ENCODE assay signal across 8 cellular contexts in genomic region chr11:96393753-96394348, GRCh38. TPM values are rescaled to one million over a fixed set of nuclear protein-coding genes. Genes with fewer than 3 reads are reported as not detected.
DNase-seq lines count a peak whose midpoint lies in the region; ATAC-seq and TF ChIP-seq lines count a peak whose summit lies in the region.

No MANE protein-coding gene starts in this region.

- no peak overlapping the region for H3K4me3 ChIP-seq in HL-60 (replicated peaks; ENCODE audit: insufficient read depth, low read length)
- no peak overlapping the region for H3K4me3 ChIP-seq in fibroblast of pulmonary artery (replicated peaks; ENCODE audit: low read depth, low read length)
- H3K4me3 ChIP-seq in gastrocnemius medialis: no peak overlapping the region

- H3K27ac ChIP-seq in HL-60 (replicated peaks) (no peak overlapping the region), gastrocnemius medialis (no peak overlapping the region)

- H3K36me3 ChIP-seq in gastrocnemius medialis: no peaks in the 10 kb centered on the region

- TF ChIP-seq CTCF in HL-60 (IDR thresholded peaks at IDR 0.05; ENCODE audit: insufficient read depth, low read length) (peak; percentile 45), fibroblast of pulmonary artery (IDR thresholded peaks at IDR 0.05; ENCODE audit: low read length, missing control alignments) (peak; percentile 75), gastrocnemius medialis (IDR thresholded peaks at IDR 0.05 in 4 of 5, conservative IDR thresholded peaks at IDR 0.05 in 1 of 5) (peak in 4 of 5 experiments; percentile 30 to 60 (median 48))

- no peaks in the 10 kb centered on the region for H3K27me3 ChIP-seq in HL-60 (ENCODE audit: insufficient read depth, poor library complexity, severe bottlenecking)
- no peaks in the 10 kb centered on the region for H3K27me3 ChIP-seq in gastrocnemius medialis

- TF ChIP-seq POLR2A in gastrocnemius medialis (IDR thresholded peaks at IDR 0.05): no peak

- ATAC-seq in gastrocnemius medialis: no peak
- no peak for ATAC-seq in HG03342 (IDR thresholded peaks at IDR 0.05; ENCODE audit: unreplicated experiment)
- ATAC-seq in activated CD4-positive, CD25-positive, alpha-beta regulatory T cell treated with anti-CD3 and anti-CD28 coated beads, Interleukin-2, amount 50 U/mL, for 24 hours: no peak

- intact Hi-C loops in gastrocnemius medialis (cut with DNase I; ENCODE audit: low total_unique reads): no loop called here

- DNase-seq in DMS79 (lab: John Stamatoyannopoulos, UW) (peak; percentile 11), HL-60 (ENCODE audit: low read depth in 1 of 2, low spot score in 1 of 2) (peak in 1 of 2 experiments; percentile 13), SHP77 (lab: John Stamatoyannopoulos, UW) (peak; percentile 15 to 27), fibroblast of pulmonary artery (ENCODE audit: low read depth) (peak; percentile 75), gastrocnemius medialis (no peak), putamen (ENCODE audit: low spot score) (no peak)

- H3K4me1 ChIP-seq in gastrocnemius medialis: peaks cover 6 to 12% of the 10 kb centered on the region in 2 donors

- in situ Hi-C loops in gastrocnemius medialis (cut with MboI; ENCODE audit: low sequenced_read_pairs in 4 of 4): loop anchor here in 1 of 4 donors (25.0 kb wide), 1 partner anchor 557 kb away; no protein-coding TSS in a partner anchor

- no peaks in the 10 kb centered on the region for H3K9me3 ChIP-seq in gastrocnemius medialis

RNA-seq across cellular contexts. Expression of gene JRKL, which starts 4.0 kb away (rescaled TPM):
- 1 to 10 TPM; 2.9 to 5.8 (median 3.6) TPM for total RNA-seq in gastrocnemius medialis

RNA-seq across cellular contexts. Expression of gene CCDC82, which starts 4.1 kb away (rescaled TPM):
- total RNA-seq in gastrocnemius medialis: 1 to 10 TPM; 4.6 to 9.1 (median 6.6) TPM

RNA-seq across cellular contexts. Expression of gene MAML2, which starts 50.9 kb away (rescaled TPM):
- total RNA-seq in gastrocnemius medialis: 1 to 10 TPM; 4.1 to 6.3 (median 4.8) TPM

Comparison
In these comparisons a context has a peak if more than half of its experiments do, and no peak if none do; other contexts are left out.
1. DNase-seq: peak in DMS79 (single experiment), SHP77 (2 of 2) and fibroblast of pulmonary artery (single experiment); none in gastrocnemius medialis (0 of 2) and putamen (single experiment).
2. Peak in every context shown above with its lines, with median percentiles within 50 percentile points of each other: CTCF ChIP-seq.